Comparison of ENCODE assay signal across 20 cellular contexts in the genomic region with DNA sequence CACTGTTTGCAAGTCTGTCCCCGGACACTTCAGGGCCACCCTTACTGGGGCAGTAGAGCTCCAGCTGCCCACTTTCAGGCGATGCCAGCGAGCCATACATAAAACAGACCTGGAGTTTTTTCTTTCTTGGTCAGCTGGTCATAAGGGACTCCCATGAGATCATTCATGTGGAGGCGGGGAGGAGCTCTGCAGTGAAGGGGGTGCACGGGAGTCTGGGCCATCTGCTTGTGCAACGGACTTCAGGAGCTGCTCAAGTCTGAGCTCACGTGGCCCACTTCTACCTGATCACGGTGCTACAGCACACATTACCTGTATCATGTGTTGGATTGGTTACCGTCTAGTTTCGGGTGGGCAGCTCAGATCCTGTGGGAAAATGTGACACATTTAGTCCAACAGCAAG. TPM values are rescaled to one million over a fixed set of nuclear protein-coding genes. Genes with fewer than 3 reads are reported as not detected.
"Had no signal": no experiment of that assay in that cellular context is flagged by ENCODE, and none has a peak within 500 bp of the region (broad histone marks: within the 10 kb centered on the region; RNA-seq: fewer than 3 reads in every experiment).

No MANE protein-coding gene starts in this region.

- H3K27me3 ChIP-seq: dorsolateral prefrontal cortex, right atrium auricular region had no signal

- ATAC-seq: activated CD4-positive, alpha-beta T cell treated with anti-CD3 and anti-CD28 coated beads for 36 hours; stimulated activated memory B cell treated with anti-CD40 and anti-IgM and Interleukin-4, amounts not matched to agents 10 μg/mL and 1 μg/mL and 100 μg/mL, for 72 hours; WTC11 had no signal

- DNase-seq: activated CD4-positive, alpha-beta T cell treated with anti-CD3 and anti-CD28 coated beads for 36 hours; activated CD4-positive, alpha-beta T cell treated with anti-CD3 and anti-CD28 coated beads, Interleukin-2, amount 50 U/mL, for 48 hours; activated naive CD8-positive, alpha-beta T cell treated with anti-CD3 and anti-CD28 coated beads, Interleukin-2, amount 10 ng/mL, durations not matched to agents 7 days and 5 days; caudate nucleus; dorsolateral prefrontal cortex; head of caudate nucleus; occipital lobe; small intestine; stimulated activated CD4-positive, alpha-beta T cell treated with anti-CD3 and anti-CD28 coated beads, Interleukin-4, amount 100 ng/mL, for 1 hour had no signal

- H3K4me3 ChIP-seq: dorsolateral prefrontal cortex, right atrium auricular region had no signal

- H3K9me3 ChIP-seq: right atrium auricular region had no signal

- H3K27ac ChIP-seq: dorsolateral prefrontal cortex, epithelial cell of prostate, right atrium auricular region had no signal

- H3K36me3 ChIP-seq: right atrium auricular region had no signal

- H3K4me1 ChIP-seq: right atrium auricular region had no signal

RNA-seq across cellular contexts. Expression of a gene that starts 9.2 kb away (rescaled TPM):
- total RNA-seq: activated CD4-positive, alpha-beta T cell treated with anti-CD3 and anti-CD28 coated beads for 36 hours; activated naive CD8-positive, alpha-beta T cell treated with anti-CD3 and anti-CD28 coated beads, Interleukin-2, amount 10 ng/mL, durations not matched to agents 7 days and 5 days; activated T-helper 1 cell treated with anti-CD3 and anti-CD28 coated beads, Interleukin-12 subunit alpha, Interleukin-12 subunit beta, Interleukin-2, Interleukin-4 antibody, amounts not matched to agents 30 ng/mL and 10 ng/mL and 1 ng/mL, durations not matched to agents 14 hours and 24 hours and 36 hours had no signal
- polyA plus RNA-seq: neural cell had no signal

RNA-seq across cellular contexts. Expression of a gene that starts 41.5 kb away (rescaled TPM):
- total RNA-seq: activated CD4-positive, alpha-beta T cell treated with anti-CD3 and anti-CD28 coated beads for 36 hours; activated naive CD8-positive, alpha-beta T cell treated with anti-CD3 and anti-CD28 coated beads, Interleukin-2, amount 10 ng/mL, durations not matched to agents 7 days and 5 days; activated T-helper 1 cell treated with anti-CD3 and anti-CD28 coated beads, Interleukin-12 subunit alpha, Interleukin-12 subunit beta, Interleukin-2, Interleukin-4 antibody, amounts not matched to agents 30 ng/mL and 10 ng/mL and 1 ng/mL, durations not matched to agents 14 hours and 24 hours and 36 hours; dorsolateral prefrontal cortex; frontal cortex; kidney epithelial cell; liver; mononuclear cell; occipital lobe; progenitor cell of endocrine pancreas; right atrium auricular region; WTC11 had no signal
- polyA plus RNA-seq: liver, neural cell had no signal
